32 cellular contexts compared by ENCODE assay signal in genomic region chr20:16062661-16063591, GRCh38.
A peak's percentile ranks its signal among the peaks of the same experiment; 100 is the strongest.
DNase-seq lines count a peak whose midpoint lies in the region; ATAC-seq, FAIRE-seq and TF ChIP-seq lines count a peak whose summit lies in the region.
"Had no signal": no experiment of that assay in that cellular context is flagged by ENCODE, and none has a peak within 500 bp of the region (broad histone marks: within the 10 kb centered on the region; RNA-seq: fewer than 3 reads in every experiment).

No MANE protein-coding gene starts in this region.

- DNase-seq in RWPE2 (ENCODE audit: low spot score) (no peak), glomerular visceral epithelial cell (ENCODE audit: extremely low spot score) (peak; percentile 29), putamen (ENCODE audit: low spot score) (peak; percentile 42), GM19239 (ENCODE audit: insufficient read length, low spot score) (no peak), T1000 (lab: John Stamatoyannopoulos, UW) (no peak)
- no peak for DNase-seq in activated CD8-positive, alpha-beta T cell treated with anti-CD3 and anti-CD28 coated beads for 36 hours
- DNase-seq: activated CD4-positive, alpha-beta T cell treated with anti-CD3 and anti-CD28 coated beads for 48 hours; activated CD8-positive, alpha-beta memory T cell treated with anti-CD3 and anti-CD28 coated beads for 24 hours; activated effector memory CD4-positive, alpha-beta T cell treated with anti-CD3 and anti-CD28 coated beads, Interleukin-2, amount 50 U/mL, for 16 hours; C1 segment of cervical spinal cord; COR-L47; dermis blood vessel endothelial cell; DMS53; endodermal cell; foreskin melanocyte; H7; Kasumi-1; NCI-H146; NCI-H748 treated with DMSO at 0.1 percent for 48 hours; SIG-M5; stimulated activated CD4-positive, alpha-beta T cell treated with anti-CD3 and anti-CD28 coated beads, Interleukin-4, amount 100 ng/mL, for 1 hour; SW 1271; transverse colon; WERI-Rb-1 had no signal

- no peak overlapping the region for H3K9ac ChIP-seq in BLaER1 treated with 17β-estradiol and CSF1 and Interleukin-3, amounts not matched to agents 10 nM and 100 nM

- peaks cover 4 to 30% (median 11%) of the 10 kb centered on the region in 10 experiments; a peak in 19 of 20 replicates for H3K4me1 ChIP-seq in BLaER1 treated with 17β-estradiol and CSF1 and Interleukin-3, amounts not matched to agents 10 nM and 100 nM
- H3K4me1 ChIP-seq in RWPE2 (ENCODE audit: insufficient read depth, poor library complexity, severe bottlenecking) = no peaks in the 10 kb centered on the region
- H3K4me1 ChIP-seq: transverse colon had no signal

- POLR2A ChIA-PET in activated CD8-positive, alpha-beta T cell treated with anti-CD3 and anti-CD28 coated beads for 36 hours (lab: Charles Lee) = no interaction called here

- no peaks in the 10 kb centered on the region for H3K27me3 Mint-ChIP-seq in activated CD8-positive, alpha-beta T cell treated with anti-CD3 and anti-CD28 coated beads for 36 hours
- H3K27me3 Mint-ChIP-seq: memory B cell had no signal

- no peak overlapping the region for H3K4me3 Mint-ChIP-seq in activated CD8-positive, alpha-beta T cell treated with anti-CD3 and anti-CD28 coated beads for 36 hours
- H3K4me3 Mint-ChIP-seq: endodermal cell, memory B cell had no signal

- TF ChIP-seq CTCF in RWPE2 (IDR thresholded peaks at IDR 0.05; ENCODE audit: poor library complexity, severe bottlenecking) = no peak
- no peak for TF ChIP-seq CTCF in activated CD8-positive, alpha-beta T cell treated with anti-CD3 and anti-CD28 coated beads for 36 hours (IDR thresholded peaks at IDR 0.05)

- peak; percentile 60; the same call in 2 of the 3 replicates for ATAC-seq in RWPE2 (ENCODE audit: low read depth)
- ATAC-seq in activated CD8-positive, alpha-beta T cell treated with anti-CD3 and anti-CD28 coated beads for 36 hours = no peak
- ATAC-seq in HG03175 (IDR thresholded peaks at IDR 0.05; ENCODE audit: unreplicated experiment) = no peak
- ATAC-seq: sciatic nerve had no signal

- FAIRE-seq in GM19239 (lab: Jason Lieb, UNC) = no peak
- FAIRE-seq: GM12892, RCC 7860 had no signal

- H3K9me3 ChIP-seq in BLaER1 treated with 17β-estradiol and CSF1 and Interleukin-3, amounts not matched to agents 10 nM and 100 nM (replicated peaks in 1 of 11) = peaks cover 8 to 49% (median 30%) of the 10 kb centered on the region in 11 experiments
- no peaks in the 10 kb centered on the region for H3K9me3 ChIP-seq in RWPE2 (ENCODE audit: severe bottlenecking)
- H3K9me3 ChIP-seq: neutrophil, transverse colon had no signal

- no peaks in the 10 kb centered on the region for H3K27me3 ChIP-seq in BLaER1 treated with 17β-estradiol and CSF1 and Interleukin-3, amounts not matched to agents 10 nM and 100 nM
- H3K27me3 ChIP-seq in RWPE2 (ENCODE audit: insufficient read depth, poor library complexity, severe bottlenecking) = no peaks in the 10 kb centered on the region
- H3K27me3 ChIP-seq: neutrophil, transverse colon had no signal

- intact Hi-C loops in activated CD8-positive, alpha-beta T cell treated with anti-CD3 and anti-CD28 coated beads for 36 hours (cut with micrococcal nuclease) = no loop called here

- CTCF ChIA-PET in activated CD8-positive, alpha-beta T cell treated with anti-CD3 and anti-CD28 coated beads for 36 hours (lab: Charles Lee) = interaction anchor here (0.6 kb wide), 1 partner anchor 79 kb away, joined by 3 read pairs; no protein-coding TSS in a partner anchor

- H4K20me1 ChIP-seq in BLaER1 treated with 17β-estradiol and CSF1 and Interleukin-3, amounts not matched to agents 10 nM and 100 nM = no peaks in the 10 kb centered on the region

- no peak overlapping the region for H3K27ac ChIP-seq in BLaER1 treated with 17β-estradiol and CSF1 and Interleukin-3, amounts not matched to agents 10 nM and 100 nM
- H3K27ac ChIP-seq in RWPE2 (ENCODE audit: poor library complexity, severe bottlenecking) = no peak overlapping the region
- H3K27ac ChIP-seq: neutrophil, transverse colon, WERI-Rb-1 had no signal

- H3K36me3 ChIP-seq in BLaER1 treated with 17β-estradiol and CSF1 and Interleukin-3, amounts not matched to agents 10 nM and 100 nM = no peaks in the 10 kb centered on the region
- no peaks in the 10 kb centered on the region for H3K36me3 ChIP-seq in RWPE2 (ENCODE audit: low read depth)
- H3K36me3 ChIP-seq: neutrophil, transverse colon, WERI-Rb-1 had no signal

- no peaks in the 10 kb centered on the region for H3K4me1 Mint-ChIP-seq in activated CD8-positive, alpha-beta T cell treated with anti-CD3 and anti-CD28 coated beads for 36 hours (ENCODE audit: low read depth)

- no peaks in the 10 kb centered on the region for H3K36me3 Mint-ChIP-seq in activated CD8-positive, alpha-beta T cell treated with anti-CD3 and anti-CD28 coated beads for 36 hours (ENCODE audit: low read depth)
- H3K36me3 Mint-ChIP-seq: brain had no signal

- H3K4me2 ChIP-seq in BLaER1 treated with 17β-estradiol and CSF1 and Interleukin-3, amounts not matched to agents 10 nM and 100 nM = peak overlapping the region in 7 of 11 experiments; percentile 3 to 52 (median 35); a peak in 11 of 22 replicates

- no peak overlapping the region for H3K27ac Mint-ChIP-seq in activated CD8-positive, alpha-beta T cell treated with anti-CD3 and anti-CD28 coated beads for 36 hours
- H3K27ac Mint-ChIP-seq: endodermal cell, memory B cell had no signal

- no peak overlapping the region for H3K4me3 ChIP-seq in BLaER1 treated with 17β-estradiol and CSF1 and Interleukin-3, amounts not matched to agents 10 nM and 100 nM
- H3K4me3 ChIP-seq in RWPE2 (ENCODE audit: severe bottlenecking) = no peak overlapping the region
- H3K4me3 ChIP-seq: transverse colon had no signal

- peaks cover 2% of the 10 kb centered on the region for H3K9me3 Mint-ChIP-seq in activated CD8-positive, alpha-beta T cell treated with anti-CD3 and anti-CD28 coated beads for 36 hours
- H3K9me3 Mint-ChIP-seq: endodermal cell, memory B cell had no signal

Comparison
In these comparisons a context has a peak if more than half of its experiments do, and no peak if none do; other contexts are left out.
1. DNase-seq: peak in glomerular visceral epithelial cell (single experiment) and putamen (single experiment); none in RWPE2 (single experiment), GM19239 (single experiment), T1000 (single experiment) and activated CD8-positive, alpha-beta T cell treated with anti-CD3 and anti-CD28 coated beads for 36 hours (single experiment).